In genomic region chr17:69335018-69335417, GRCh38 we compare ENCODE assay signal across 8 cellular contexts. TPM values are rescaled to one million over a fixed set of nuclear protein-coding genes. Genes with fewer than 3 reads are reported as not detected.
DNase-seq lines count a peak whose midpoint lies in the region; ATAC-seq and TF ChIP-seq lines count a peak whose summit lies in the region.

No MANE protein-coding gene starts in this region.

- no peaks in the 10 kb centered on the region for H3K9me3 ChIP-seq in ascending aorta
- no peaks in the 10 kb centered on the region for H3K9me3 ChIP-seq in liver (ENCODE audit: control insufficient read depth in 4 of 4, low read length in 3 of 4)

- H3K27ac ChIP-seq in ascending aorta = no peak overlapping the region
- no peak overlapping the region for H3K27ac ChIP-seq in liver (ENCODE audit: low read depth in 1 of 2, low read length in 2 of 2)

- H3K36me3 ChIP-seq in ascending aorta (no peaks in the 10 kb centered on the region), liver (ENCODE audit: control insufficient read depth in 4 of 4, insufficient read depth in 3 of 4, low read depth in 1 of 4, low read length in 3 of 4) (no peaks in the 10 kb centered on the region)

- 4% methylated on average over 2 of the region's 2 CpGs for WGBS in liver

- peak; percentile 13 to 17 (median 15) for TF ChIP-seq CTCF in ascending aorta (IDR thresholded peaks at IDR 0.05)
- peak; percentile 60 for TF ChIP-seq CTCF in liver (IDR thresholded peaks at IDR 0.05; ENCODE audit: low read depth, low read length, missing input control)

- peak; percentile 85 to 87 for TF ChIP-seq RAD21 in liver (IDR thresholded peaks at IDR 0.05)

- no peak overlapping the region for H3K9ac ChIP-seq in liver (ENCODE audit: low read depth in 1 of 2, low read length in 2 of 2)

- ATAC-seq in GM18861 (IDR thresholded peaks at IDR 0.05; ENCODE audit: unreplicated experiment) = no peak

- H3K4me3 ChIP-seq in ascending aorta (no peak overlapping the region), liver (ENCODE audit: low read depth in 1 of 3, low read length in 3 of 3) (no peak overlapping the region)

- no peaks in the 10 kb centered on the region for H3K27me3 ChIP-seq in ascending aorta
- no peaks in the 10 kb centered on the region for H3K27me3 ChIP-seq in liver (ENCODE audit: control insufficient read depth in 4 of 4, insufficient read depth in 4 of 4, low read length in 3 of 4)

- DNase-seq in EH (ENCODE audit: low read depth) = peak; percentile 13
- DNase-seq in HT-29 (ENCODE audit: low spot score) = peak; percentile 46
- DNase-seq in ascending aorta (ENCODE audit: low spot score in 2 of 2) = no peak
- DNase-seq in GM19238 (ENCODE audit: insufficient read length, low spot score) = no peak
- no peak for DNase-seq in NCI-H2029 treated with DMSO at 0.1 percent for 48 hours (lab: John Stamatoyannopoulos, UW)
- DNase-seq in GOT3 (lab: John Stamatoyannopoulos, UW) = no peak

- intact Hi-C loops in ascending aorta (cut with DNase I) = no loop called here

- H3K4me1 ChIP-seq in ascending aorta (no peaks in the 10 kb centered on the region), liver (ENCODE audit: control insufficient read depth in 4 of 4, insufficient read depth in 4 of 4, low read length in 3 of 4) (no peaks in the 10 kb centered on the region)

TF ChIP-seq in liver, 16 proteins besides CTCF, POLR2A, EP300 and RAD21:
- TF ChIP-seq GABPA (IDR thresholded peaks at IDR 0.05 in 1 of 2, conservative IDR thresholded peaks at IDR 0.05 in 1 of 2) = no peak
- no peak for TF ChIP-seq NR2F2 (IDR thresholded peaks at IDR 0.05)
- no peak for TF ChIP-seq FOXA1 (IDR thresholded peaks at IDR 0.05)
- TF ChIP-seq TAF1 (conservative IDR thresholded peaks at IDR 0.05) = no peak
- TF ChIP-seq HNF4A (conservative IDR thresholded peaks at IDR 0.05) = no peak
- no peak for TF ChIP-seq EGR1 (IDR thresholded peaks at IDR 0.05; ENCODE audit: low read depth in 2 of 2)
- TF ChIP-seq HNF4G (IDR thresholded peaks at IDR 0.05) = no peak
- TF ChIP-seq, protein P1, sequence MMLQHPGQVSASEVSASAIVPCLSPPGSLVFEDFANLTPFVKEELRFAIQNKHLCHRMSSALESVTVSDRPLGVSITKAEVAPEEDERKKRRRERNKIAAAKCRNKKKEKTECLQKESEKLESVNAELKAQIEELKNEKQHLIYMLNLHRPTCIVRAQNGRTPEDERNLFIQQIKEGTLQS (IDR thresholded peaks at IDR 0.05) = no peak
- TF ChIP-seq, protein P2, sequence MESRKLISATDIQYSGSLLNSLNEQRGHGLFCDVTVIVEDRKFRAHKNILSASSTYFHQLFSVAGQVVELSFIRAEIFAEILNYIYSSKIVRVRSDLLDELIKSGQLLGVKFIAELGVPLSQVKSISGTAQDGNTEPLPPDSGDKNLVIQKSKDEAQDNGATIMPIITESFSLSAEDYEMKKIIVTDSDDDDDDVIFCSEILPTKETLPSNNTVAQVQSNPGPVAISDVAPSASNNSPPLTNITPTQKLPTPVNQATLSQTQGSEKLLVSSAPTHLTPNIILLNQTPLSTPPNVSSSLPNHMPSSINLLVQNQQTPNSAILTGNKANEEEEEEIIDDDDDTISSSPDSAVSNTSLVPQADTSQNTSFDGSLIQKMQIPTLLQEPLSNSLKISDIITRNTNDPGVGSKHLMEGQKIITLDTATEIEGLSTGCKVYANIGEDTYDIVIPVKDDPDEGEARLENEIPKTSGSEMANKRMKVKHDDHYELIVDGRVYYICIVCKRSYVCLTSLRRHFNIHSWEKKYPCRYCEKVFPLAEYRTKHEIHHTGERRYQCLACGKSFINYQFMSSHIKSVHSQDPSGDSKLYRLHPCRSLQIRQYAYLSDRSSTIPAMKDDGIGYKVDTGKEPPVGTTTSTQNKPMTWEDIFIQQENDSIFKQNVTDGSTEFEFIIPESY (IDR thresholded peaks at IDR 0.05) = no peak
- TF ChIP-seq MAX (IDR thresholded peaks at IDR 0.05) = no peak
- no peak for TF ChIP-seq JUND (IDR thresholded peaks at IDR 0.05)
- TF ChIP-seq REST (IDR thresholded peaks at IDR 0.05) = no peak
- TF ChIP-seq FOXA2 (IDR thresholded peaks at IDR 0.05) = no peak
- no peak for TF ChIP-seq YY1 (IDR thresholded peaks at IDR 0.05)

RNA-seq across cellular contexts. Expression of gene ABCA5, which starts 8.1 kb away (rescaled TPM):
- 0.97 and 1.9 TPM in 2 replicates for total RNA-seq in HT-29 (2014; rRNA removed; shearing (Covaris generic))
- total RNA-seq in ascending aorta (7.8 TPM), liver (10 to 100 TPM; 18.7 to 84.4 TPM)
- 10 to 100 TPM; 20.6 to 77.0 TPM for polyA plus RNA-seq in liver

Comparison
In these comparisons a context has a peak if more than half of its experiments do, and no peak if none do; other contexts are left out.
1. DNase-seq: peak in EH (single experiment) and HT-29 (single experiment); none in ascending aorta (0 of 2), GM19238 (single experiment), NCI-H2029 treated with DMSO at 0.1 percent for 48 hours (single experiment) and GOT3 (single experiment).